21 cellular contexts compared by ENCODE assay signal in genomic region chr7:2953099-2953498, GRCh38.
A peak's percentile ranks its signal among the peaks of the same experiment; 100 is the strongest.
DNase-seq lines count a peak whose midpoint lies in the region; ATAC-seq and TF ChIP-seq lines count a peak whose summit lies in the region.
"Had no signal": no experiment of that assay in that cellular context is flagged by ENCODE, and none has a peak within 500 bp of the region (broad histone marks: within the 10 kb centered on the region; RNA-seq: fewer than 3 reads in every experiment).

No MANE protein-coding gene starts in this region.

- no peak overlapping the region for H3K4me3 ChIP-seq in fibroblast of lung (replicated peaks in 1 of 4; ENCODE audit: control extremely low read depth in 1 of 4, insufficient read depth in 1 of 4, low read depth in 3 of 4, low read length in 4 of 4)
- H3K4me3 ChIP-seq: SK-N-MC, smooth muscle cell had no signal

- H3K27ac ChIP-seq in CD4-positive, alpha-beta T cell (ENCODE audit: low read depth, low read length): no peak overlapping the region
- H3K27ac ChIP-seq in fibroblast of lung (ENCODE audit: insufficient read depth, low read length): no peak overlapping the region
- H3K27ac ChIP-seq: 22Rv1, SK-N-MC had no signal

- peaks cover 97% of the 10 kb centered on the region for H3K36me3 Mint-ChIP-seq in CD4-positive, alpha-beta T cell (ENCODE audit: low read depth)
- peaks cover 92% of the 10 kb centered on the region for H3K36me3 Mint-ChIP-seq in activated CD8-positive, alpha-beta T cell treated with anti-CD3 and anti-CD28 coated beads for 36 hours (ENCODE audit: low read depth)

- H3K9ac ChIP-seq in fibroblast of lung (ENCODE audit: insufficient read depth, low read length): no peak overlapping the region

- H3K27me3 Mint-ChIP-seq in CD4-positive, alpha-beta T cell: no peaks in the 10 kb centered on the region
- H3K27me3 Mint-ChIP-seq in activated CD8-positive, alpha-beta T cell treated with anti-CD3 and anti-CD28 coated beads for 36 hours: no peaks in the 10 kb centered on the region

- DNase-seq in NCI-H2029 (lab: John Stamatoyannopoulos, UW) (peak; percentile 11), NCI-H2029 treated with DMSO at 0.1 percent for 48 hours (lab: John Stamatoyannopoulos, UW) (no peak), fibroblast of lung (ENCODE audit: low read depth in 2 of 2) (peak; percentile 4 to 6), NCI-H2107 treated with DMSO at 0.1 percent for 48 hours (lab: John Stamatoyannopoulos, UW; ENCODE audit: unreplicated experiment) (no peak), DMS53 (lab: John Stamatoyannopoulos, UW) (no peak), HuH-7 (ENCODE audit: low spot score) (no peak)
- no peak for DNase-seq in CD4-positive, alpha-beta T cell
- DNase-seq in activated CD8-positive, alpha-beta T cell treated with anti-CD3 and anti-CD28 coated beads for 36 hours: no peak
- DNase-seq: activated CD4-positive, alpha-beta T cell treated with anti-CD3 and anti-CD28 coated beads for 4 hours; midbrain; NCI-H1694; NCI-H226; stimulated activated CD4-positive, alpha-beta T cell treated with anti-CD3 and anti-CD28 coated beads, Interleukin-4, amount 100 ng/mL, for 24 hours; T1000 had no signal

- H3K36me3 ChIP-seq in fibroblast of lung (ENCODE audit: control insufficient read depth, insufficient read depth, low read length): no peaks in the 10 kb centered on the region

- peaks cover 64% of the 10 kb centered on the region for H3K4me1 Mint-ChIP-seq in CD4-positive, alpha-beta T cell (ENCODE audit: low read depth)
- H3K4me1 Mint-ChIP-seq in activated CD8-positive, alpha-beta T cell treated with anti-CD3 and anti-CD28 coated beads for 36 hours (ENCODE audit: low read depth): peaks cover 85% of the 10 kb centered on the region

- H3K27me3 ChIP-seq in CD4-positive, alpha-beta T cell (ENCODE audit: control insufficient read depth, insufficient read depth, low read length): no peaks in the 10 kb centered on the region
- no peaks in the 10 kb centered on the region for H3K27me3 ChIP-seq in fibroblast of lung (ENCODE audit: control insufficient read depth, insufficient read depth, low read length)

- H3K4me2 ChIP-seq in fibroblast of lung (ENCODE audit: extremely low read depth, insufficient read depth, low read length): no peak overlapping the region
- H3K4me2 ChIP-seq: smooth muscle cell had no signal

- H3K9me3 ChIP-seq in CD4-positive, alpha-beta T cell (ENCODE audit: control insufficient read depth, low read length): no peaks in the 10 kb centered on the region
- no peaks in the 10 kb centered on the region for H3K9me3 ChIP-seq in fibroblast of lung (ENCODE audit: control insufficient read depth, insufficient read depth, low read depth, low read length)

- TF ChIP-seq CTCF in CD4-positive, alpha-beta T cell (IDR thresholded peaks at IDR 0.05): no peak
- TF ChIP-seq CTCF in activated CD8-positive, alpha-beta T cell treated with anti-CD3 and anti-CD28 coated beads for 36 hours (IDR thresholded peaks at IDR 0.05): no peak
- no peak for TF ChIP-seq CTCF in fibroblast of lung (conservative IDR thresholded peaks at IDR 0.05 in 1 of 2, IDR thresholded peaks at IDR 0.05 in 1 of 2; ENCODE audit: low read depth in 1 of 2, low read length in 2 of 2)

- no peak overlapping the region for H2AFZ ChIP-seq in fibroblast of lung (ENCODE audit: low read length)

- H3K27ac Mint-ChIP-seq in CD4-positive, alpha-beta T cell: peak overlapping the region; percentile 90
- H3K27ac Mint-ChIP-seq in activated CD8-positive, alpha-beta T cell treated with anti-CD3 and anti-CD28 coated beads for 36 hours: peak overlapping the region; percentile 21
- H3K27ac Mint-ChIP-seq: activated naive CD4-positive, alpha-beta T cell treated with anti-CD3 and anti-CD28 coated beads, Interleukin-2, amount 50 U/mL, for 72 hours; brain had no signal

- H4K20me1 ChIP-seq in fibroblast of lung (ENCODE audit: control insufficient read depth, extremely low read depth, insufficient read depth, low read length): no peaks in the 10 kb centered on the region

- H3K79me2 ChIP-seq in fibroblast of lung (ENCODE audit: control insufficient read depth, insufficient read depth, low read length): no peaks in the 10 kb centered on the region

- no peaks in the 10 kb centered on the region for H3K4me1 ChIP-seq in fibroblast of lung (ENCODE audit: control insufficient read depth, extremely low read depth, insufficient read depth, low read length)

- H3K4me3 Mint-ChIP-seq in CD4-positive, alpha-beta T cell: no peak overlapping the region
- H3K4me3 Mint-ChIP-seq in activated CD8-positive, alpha-beta T cell treated with anti-CD3 and anti-CD28 coated beads for 36 hours: no peak overlapping the region
- H3K4me3 Mint-ChIP-seq: brain; dendritic cell treated with granulocyte-macrophage colony-stimulating factor and Interleukin-4, amounts not matched to agents 40 ng/mL and 50 ng/mL, for 4 days had no signal

- no peak for ATAC-seq in CD4-positive, alpha-beta T cell (ENCODE audit: poor library complexity)
- ATAC-seq in activated CD8-positive, alpha-beta T cell treated with anti-CD3 and anti-CD28 coated beads for 36 hours: no peak
- ATAC-seq: activated naive CD4-positive, alpha-beta T cell treated with anti-CD3 and anti-CD28 coated beads, Interleukin-2, amount 50 U/mL, for 72 hours; left lobe of liver had no signal

- POLR2A ChIA-PET in CD4-positive, alpha-beta T cell (lab: Charles Lee): interaction anchor here (0.7 to 1.7 kb wide), 2 partner anchors 30 to 509 kb away, joined by 4 read pairs; no protein-coding TSS in a partner anchor
- POLR2A ChIA-PET in activated CD8-positive, alpha-beta T cell treated with anti-CD3 and anti-CD28 coated beads for 36 hours (lab: Charles Lee): interaction anchor here (0.6 to 1.3 kb wide), 4 partner anchors 10 to 766 kb away, joined by 3 to 5 read pairs (median 4); no protein-coding TSS in a partner anchor

- intact Hi-C loops in CD4-positive, alpha-beta T cell (cut with DNase I, micrococcal nuclease): loop anchor here (5.0 to 10.0 kb wide), 3 partner anchors 62 to 92 kb away; partner anchors contain the start of gene CARD11 (in 2 of the 2)
- intact Hi-C loops in activated CD8-positive, alpha-beta T cell treated with anti-CD3 and anti-CD28 coated beads for 36 hours (cut with micrococcal nuclease): no loop called here

- CTCF ChIA-PET in CD4-positive, alpha-beta T cell (lab: Charles Lee): no interaction called here
- CTCF ChIA-PET in activated CD8-positive, alpha-beta T cell treated with anti-CD3 and anti-CD28 coated beads for 36 hours (lab: Charles Lee): interaction anchor here (1.3 to 1.8 kb wide), 3 partner anchors 15 to 201 kb away, joined by 3 to 5 read pairs (median 4); no protein-coding TSS in a partner anchor

- peaks cover 9% of the 10 kb centered on the region for H3K9me3 Mint-ChIP-seq in CD4-positive, alpha-beta T cell
- peaks cover 20% of the 10 kb centered on the region for H3K9me3 Mint-ChIP-seq in activated CD8-positive, alpha-beta T cell treated with anti-CD3 and anti-CD28 coated beads for 36 hours
- H3K9me3 Mint-ChIP-seq: dendritic cell treated with granulocyte-macrophage colony-stimulating factor and Interleukin-4, amounts not matched to agents 40 ng/mL and 50 ng/mL, for 4 days had no signal

Comparison
In these comparisons a context has a peak if more than half of its experiments do, and no peak if none do; other contexts are left out.
1. DNase-seq: peak in NCI-H2029 (single experiment) and fibroblast of lung (2 of 2); none in NCI-H2029 treated with DMSO at 0.1 percent for 48 hours (single experiment), CD4-positive, alpha-beta T cell (0 of 10), activated CD8-positive, alpha-beta T cell treated with anti-CD3 and anti-CD28 coated beads for 36 hours (single experiment), NCI-H2107 treated with DMSO at 0.1 percent for 48 hours (single experiment), DMS53 (single experiment) and HuH-7 (single experiment).